In genomic region chr4:8136972-8137710, GRCh38 we compare ENCODE assay signal across 20 cellular contexts. TPM values are rescaled to one million over a fixed set of nuclear protein-coding genes. Genes with fewer than 3 reads are reported as not detected.
DNase-seq lines count a peak whose midpoint lies in the region; ATAC-seq and TF ChIP-seq lines count a peak whose summit lies in the region.
"Had no signal": no experiment of that assay in that cellular context is flagged by ENCODE, and none has a peak within 500 bp of the region (broad histone marks: within the 10 kb centered on the region; RNA-seq: fewer than 3 reads in every experiment).

No MANE protein-coding gene starts in this region.

- TF ChIP-seq CTCF in heart left ventricle (IDR thresholded peaks at IDR 0.05), result no peak
- no peak for TF ChIP-seq CTCF in HEK293 (tag by site-specific recombination; IDR thresholded peaks at IDR 0.05)
- no peak for TF ChIP-seq CTCF in glutamatergic neuron (IDR thresholded peaks at IDR 0.05; ENCODE audit: partially characterized antibody, unreplicated experiment)

- 85 to 97% (median 89%) methylated on average over 17 to 19 of the region's 19 CpGs for WGBS in heart left ventricle, 4 donors

- H3K27me3 ChIP-seq in heart left ventricle, result no peaks in the 10 kb centered on the region
- no peaks in the 10 kb centered on the region; the same call in 1 of the 2 replicates for H3K27me3 ChIP-seq in BLaER1

- H3K9me3 ChIP-seq in heart left ventricle, result peaks cover 0 to 3% (median 0%) of the 10 kb centered on the region in 12 donors
- H3K9me3 ChIP-seq in BLaER1, result 0 out of 2 replicates have a peak, but pooled peaks cover 10% of the 10 kb centered on the region
- no peaks in the 10 kb centered on the region for H3K9me3 ChIP-seq in HEK293 (ENCODE audit: control insufficient read depth, insufficient read depth, low read depth, low read length)

- peaks cover 8% of the 10 kb centered on the region for H3K27me3 Mint-ChIP-seq in glutamatergic neuron (ENCODE audit: unreplicated experiment)
- peaks cover 8% of the 10 kb centered on the region for H3K27me3 Mint-ChIP-seq in activated T-helper 1 cell treated with anti-CD3 and anti-CD28 coated beads, Interleukin-12 subunit alpha, Interleukin-12 subunit beta, Interleukin-2, Interleukin-4 antibody, amounts not matched to agents 30 ng/mL and 10 ng/mL and 1 ng/mL, durations not matched to agents 14 hours and 24 hours and 36 hours (ENCODE audit: insufficient read depth)
- H3K27me3 Mint-ChIP-seq: CD4-positive, alpha-beta memory T cell had no signal

- intact Hi-C loops in Right ventricle myocardium inferior (cut with DNase I), result no loop called here
- intact Hi-C loops in heart left ventricle (cut with DNase I), result no loop called here
- intact Hi-C loops in activated T-helper 1 cell treated with anti-CD3 and anti-CD28 coated beads, Interleukin-12 subunit alpha, Interleukin-12 subunit beta, Interleukin-2, Interleukin-4 antibody, amounts not matched to agents 30 ng/mL and 10 ng/mL and 1 ng/mL, durations not matched to agents 14 hours and 24 hours and 36 hours (cut with micrococcal nuclease), result no loop called here

- CTCF ChIA-PET in HEK293 (lab: Yijun Ruan, JAX), result no interaction called here

- no peak overlapping the region for H3K9ac ChIP-seq in BLaER1
- H3K9ac ChIP-seq: BLaER1 treated with 17β-estradiol and CSF1 and Interleukin-3, amounts not matched to agents 10 nM and 100 nM had no signal

- no peak overlapping the region for H3K4me3 ChIP-seq in heart left ventricle
- H3K4me3 ChIP-seq in BLaER1, result no peak overlapping the region
- no peak overlapping the region for H3K4me3 ChIP-seq in HEK293 (ENCODE audit: low read depth, low read length)
- H3K4me3 ChIP-seq: BLaER1 treated with 17β-estradiol and CSF1 and Interleukin-3, amounts not matched to agents 10 nM and 100 nM; GM23338 had no signal

- no peak for TF ChIP-seq POLR2A in heart left ventricle (IDR thresholded peaks at IDR 0.05)

- DNase-seq in Right ventricle myocardium inferior (ENCODE audit: missing footprints) (peak; percentile 37), heart left ventricle (no peak), glutamatergic neuron (peak; percentile 12)
- no peak for DNase-seq in stimulated activated naive CD4-positive, alpha-beta T cell treated with Interleukin-2 at 50 U/mL for 16 hours (lab: John Stamatoyannopoulos, UW)
- no peak for DNase-seq in activated T-helper 1 cell treated with anti-CD3 and anti-CD28 coated beads, Interleukin-12 subunit alpha, Interleukin-12 subunit beta, Interleukin-2, Interleukin-4 antibody, amounts not matched to agents 30 ng/mL and 10 ng/mL and 1 ng/mL, durations not matched to agents 14 hours and 24 hours and 36 hours (ENCODE audit: low spot score)
- DNase-seq: Calu3; CD4-positive, alpha-beta memory T cell; COR-L47; DMS53; DMS79 treated with DMSO at 0.1 percent for 48 hours; H9 had no signal

- peaks cover 0 to 36% (median 6%) of the 10 kb centered on the region in 12 donors for H3K4me1 ChIP-seq in heart left ventricle
- peaks cover 51% of the 10 kb centered on the region for H3K4me1 ChIP-seq in BLaER1
- H3K4me1 ChIP-seq in HEK293 (ENCODE audit: control insufficient read depth, insufficient read depth, low read length), result no peaks in the 10 kb centered on the region

- no peak overlapping the region for H3K27ac ChIP-seq in heart left ventricle
- peak overlapping the region; percentile 11; the same call in 1 of the 2 replicates for H3K27ac ChIP-seq in BLaER1
- H3K27ac ChIP-seq in HEK293 (ENCODE audit: extremely low read depth, low read depth, low read length), result no peak overlapping the region
- H3K27ac ChIP-seq: 22Rv1; BLaER1 treated with 17β-estradiol and CSF1 and Interleukin-3, amounts not matched to agents 10 nM and 100 nM had no signal

- peaks cover 13% of the 10 kb centered on the region for H3K9me3 Mint-ChIP-seq in glutamatergic neuron (ENCODE audit: unreplicated experiment)
- H3K9me3 Mint-ChIP-seq in activated T-helper 1 cell treated with anti-CD3 and anti-CD28 coated beads, Interleukin-12 subunit alpha, Interleukin-12 subunit beta, Interleukin-2, Interleukin-4 antibody, amounts not matched to agents 30 ng/mL and 10 ng/mL and 1 ng/mL, durations not matched to agents 14 hours and 24 hours and 36 hours, result no peaks in the 10 kb centered on the region

- H3K4me2 ChIP-seq in BLaER1, result no peak overlapping the region
- H3K4me2 ChIP-seq: GM23338 had no signal

- no peak for ATAC-seq in Right ventricle myocardium inferior
- ATAC-seq in heart left ventricle, result no peak
- no peak for ATAC-seq in HG03460 (IDR thresholded peaks at IDR 0.05; ENCODE audit: unreplicated experiment)
- ATAC-seq: GM23338 had no signal

- no peaks in the 10 kb centered on the region for H4K20me1 ChIP-seq in BLaER1

- H3K4me3 Mint-ChIP-seq in glutamatergic neuron (ENCODE audit: unreplicated experiment), result no peak overlapping the region
- H3K4me3 Mint-ChIP-seq in activated T-helper 1 cell treated with anti-CD3 and anti-CD28 coated beads, Interleukin-12 subunit alpha, Interleukin-12 subunit beta, Interleukin-2, Interleukin-4 antibody, amounts not matched to agents 30 ng/mL and 10 ng/mL and 1 ng/mL, durations not matched to agents 14 hours and 24 hours and 36 hours, result no peak overlapping the region
- H3K4me3 Mint-ChIP-seq: B cell; CD14-positive monocyte; CD4-positive, alpha-beta memory T cell; GM23338; H9 had no signal

- peaks cover 15% of the 10 kb centered on the region for H3K4me1 Mint-ChIP-seq in glutamatergic neuron (ENCODE audit: low read depth, unreplicated experiment)
- no peaks in the 10 kb centered on the region for H3K4me1 Mint-ChIP-seq in activated T-helper 1 cell treated with anti-CD3 and anti-CD28 coated beads, Interleukin-12 subunit alpha, Interleukin-12 subunit beta, Interleukin-2, Interleukin-4 antibody, amounts not matched to agents 30 ng/mL and 10 ng/mL and 1 ng/mL, durations not matched to agents 14 hours and 24 hours and 36 hours (ENCODE audit: low read depth)
- H3K4me1 Mint-ChIP-seq: CD14-positive monocyte had no signal

- POLR2A ChIA-PET in HEK293 (lab: Yijun Ruan, JAX), result no interaction called here

- H3K27ac Mint-ChIP-seq in glutamatergic neuron (ENCODE audit: unreplicated experiment), result no peak overlapping the region
- H3K27ac Mint-ChIP-seq in activated T-helper 1 cell treated with anti-CD3 and anti-CD28 coated beads, Interleukin-12 subunit alpha, Interleukin-12 subunit beta, Interleukin-2, Interleukin-4 antibody, amounts not matched to agents 30 ng/mL and 10 ng/mL and 1 ng/mL, durations not matched to agents 14 hours and 24 hours and 36 hours, result no peak overlapping the region
- H3K27ac Mint-ChIP-seq: B cell; CD4-positive, alpha-beta memory T cell; GM23338; H9 had no signal

- H3K36me3 Mint-ChIP-seq in glutamatergic neuron (ENCODE audit: unreplicated experiment), result peaks cover 8% of the 10 kb centered on the region
- no peaks in the 10 kb centered on the region for H3K36me3 Mint-ChIP-seq in activated T-helper 1 cell treated with anti-CD3 and anti-CD28 coated beads, Interleukin-12 subunit alpha, Interleukin-12 subunit beta, Interleukin-2, Interleukin-4 antibody, amounts not matched to agents 30 ng/mL and 10 ng/mL and 1 ng/mL, durations not matched to agents 14 hours and 24 hours and 36 hours (ENCODE audit: low read depth)
- H3K36me3 Mint-ChIP-seq: CD14-positive monocyte had no signal

- H3K36me3 ChIP-seq in heart left ventricle (no peaks in the 10 kb centered on the region), BLaER1 (no peaks in the 10 kb centered on the region), HEK293 (ENCODE audit: control insufficient read depth in 2 of 2, insufficient read depth in 1 of 2, low read length in 2 of 2) (no peaks in the 10 kb centered on the region)
- H3K36me3 ChIP-seq: BLaER1 treated with 17β-estradiol and CSF1 and Interleukin-3, amounts not matched to agents 10 nM and 100 nM had no signal

TF ChIP-seq in HEK293, 187 proteins besides CTCF, POLR2A, EP300 and RAD21:
- TF ChIP-seq GLIS1 (tag by site-specific recombination; IDR thresholded peaks at IDR 0.05) (peak; percentile 21; the same call in 1 of the 2 replicates), GLI4 (tag by site-specific recombination; IDR thresholded peaks at IDR 0.05) (no peak)

RNA-seq across cellular contexts. Expression of gene ABLIM2, which starts 21.5 kb away (rescaled TPM):
- 24.9 TPM for total RNA-seq in Right ventricle myocardium inferior
- 10 to 100 TPM; 14.3 to 25.8 (median 18.4) TPM for total RNA-seq in heart left ventricle
- 10 to 100 TPM; 11.1 to 27.9 TPM for polyA plus RNA-seq in heart left ventricle
- total RNA-seq in glutamatergic neuron (ENCODE audit: unreplicated experiment), result 7.5 TPM
- 0.24 and 0.36 TPM in 2 replicates for total RNA-seq in activated T-helper 1 cell treated with anti-CD3 and anti-CD28 coated beads, Interleukin-12 subunit alpha, Interleukin-12 subunit beta, Interleukin-2, Interleukin-4 antibody, amounts not matched to agents 30 ng/mL and 10 ng/mL and 1 ng/mL, durations not matched to agents 14 hours and 24 hours and 36 hours
- polyA plus RNA-seq: AG04450, CD14-positive monocyte had no signal

Comparison
In these comparisons a context has a peak if more than half of its experiments do, and no peak if none do; other contexts are left out.
1. DNase-seq: peak in Right ventricle myocardium inferior (single experiment) and glutamatergic neuron (single experiment); none in heart left ventricle (0 of 5), stimulated activated naive CD4-positive, alpha-beta T cell treated with Interleukin-2 at 50 U/mL for 16 hours (single experiment) and activated T-helper 1 cell treated with anti-CD3 and anti-CD28 coated beads, Interleukin-12 subunit alpha, Interleukin-12 subunit beta, Interleukin-2, Interleukin-4 antibody, amounts not matched to agents 30 ng/mL and 10 ng/mL and 1 ng/mL, durations not matched to agents 14 hours and 24 hours and 36 hours (single experiment).